ENCODE assay signal across 23 cellular contexts in genomic region chr3:130341882-130342281, GRCh38. TPM values are rescaled to one million over a fixed set of nuclear protein-coding genes. Genes with fewer than 3 reads are reported as not detected.
"Had no signal": no experiment of that assay in that cellular context is flagged by ENCODE, and none has a peak within 500 bp of the region (broad histone marks: within the 10 kb centered on the region; RNA-seq: fewer than 3 reads in every experiment).

No MANE protein-coding gene starts in this region.

- H3K36me3 ChIP-seq: colonic mucosa, esophagus squamous epithelium, left ventricle myocardium inferior, lower lobe of right lung, neural progenitor cell, ovary, right atrium auricular region, sigmoid colon, tibial nerve, upper lobe of right lung had no signal

- H3K27ac Mint-ChIP-seq: immature natural killer cell; memory B cell; mesothelial cell of epicardium; natural killer cell treated with Interleukin-12 subunit alpha and Interleukin-12 subunit beta and Interleukin-15 and Interleukin-18, amount 100 ng/mL, for 72 hours; neural progenitor cell had no signal

- H3K9me3 ChIP-seq: colonic mucosa, ovary, upper lobe of right lung had no signal

- ATAC-seq: foreskin keratinocyte, lower lobe of right lung, upper lobe of right lung had no signal

- H3K4me3 Mint-ChIP-seq: immature natural killer cell; memory B cell; mesothelial cell of epicardium; natural killer cell treated with Interleukin-12 subunit alpha and Interleukin-12 subunit beta and Interleukin-15 and Interleukin-18, amount 100 ng/mL, for 72 hours; neural progenitor cell had no signal

- H3K4me1 ChIP-seq: colonic mucosa, foreskin keratinocyte, left ventricle myocardium inferior, neural progenitor cell, right atrium auricular region, upper lobe of right lung had no signal

- H3K27me3 ChIP-seq: ovary had no signal

- H3K27ac ChIP-seq: colonic mucosa, foreskin keratinocyte, left ventricle myocardium inferior, lower lobe of right lung, neural progenitor cell, ovary, right atrium auricular region, sigmoid colon, skin epidermis, tibial nerve, upper lobe of right lung had no signal

- H3K4me1 Mint-ChIP-seq: immature natural killer cell, memory B cell had no signal

- DNase-seq: colonic mucosa; dermis blood vessel endothelial cell; esophagus squamous epithelium; immature natural killer cell; left ventricle myocardium inferior; lower lobe of right lung; nucleus accumbens; ovary; sigmoid colon; stimulated activated CD4-positive, alpha-beta T cell treated with anti-CD3 and anti-CD28 coated beads, Interleukin-12 subunit alpha, Interleukin-12 subunit beta, amount 100 ng/mL, for 4 hours; stimulated activated naive CD4-positive, alpha-beta T cell; upper lobe of right lung had no signal

- H3K36me3 Mint-ChIP-seq: memory B cell, neural progenitor cell had no signal

- H3K4me3 ChIP-seq: colonic mucosa, esophagus squamous epithelium, left ventricle myocardium inferior, lower lobe of right lung, neural progenitor cell, ovary, right atrium auricular region, sigmoid colon, skin epidermis, tibial nerve, upper lobe of right lung had no signal

RNA-seq across cellular contexts. Expression of gene COL6A5, which starts 3.6 kb away (rescaled TPM):
- total RNA-seq: dermis blood vessel endothelial cell; epithelial cell of proximal tubule; foreskin keratinocyte; left ventricle myocardium inferior; mucosa of gallbladder; natural killer cell treated with Interleukin-12 subunit alpha and Interleukin-12 subunit beta and Interleukin-15 and Interleukin-18, amount 100 ng/mL, for 72 hours; posterior vena cava; right atrium auricular region; sigmoid colon; tibial nerve had no signal
